Comparison of ENCODE assay signal across 30 cellular contexts in genomic region chr2:7963787-7964186, GRCh38.
"Had no signal": no experiment of that assay in that cellular context is flagged by ENCODE, and none has a peak within 500 bp of the region (broad histone marks: within the 10 kb centered on the region; RNA-seq: fewer than 3 reads in every experiment).

No MANE protein-coding gene starts in this region.

- H3K36me3 Mint-ChIP-seq: activated naive CD4-positive, alpha-beta T cell treated with anti-CD3 and anti-CD28 coated beads, Interleukin-2, amount 50 U/mL, for 24 hours; activated naive CD8-positive, alpha-beta T cell treated with anti-CD3 and anti-CD28 coated beads, Interleukin-2, amount 10 ng/mL, durations not matched to agents 7 days and 5 days had no signal

- H3K4me3 Mint-ChIP-seq: activated CD4-positive, alpha-beta T cell treated with anti-CD3 and anti-CD28 coated beads, Interleukin-2, amount 10 ng/mL, durations not matched to agents 7 days and 5 days; activated CD8-positive, alpha-beta T cell treated with anti-CD3 and anti-CD28 coated beads, Interleukin-2, amount 10 ng/mL, durations not matched to agents 7 days and 5 days; activated naive CD4-positive, alpha-beta T cell treated with anti-CD3 and anti-CD28 coated beads, Interleukin-2, amount 50 U/mL, for 24 hours; activated naive CD8-positive, alpha-beta T cell treated with anti-CD3 and anti-CD28 coated beads, Interleukin-2, amount 10 ng/mL, durations not matched to agents 7 days and 5 days; activated T-cell treated with anti-CD3 and anti-CD28 coated beads, Interleukin-2, amount 50 U/mL, for 24 hours had no signal

- H3K36me3 ChIP-seq: ascending aorta, breast epithelium had no signal

- H3K9me3 Mint-ChIP-seq: activated CD4-positive, alpha-beta T cell treated with anti-CD3 and anti-CD28 coated beads, Interleukin-2, amount 10 ng/mL, durations not matched to agents 7 days and 5 days; activated naive CD4-positive, alpha-beta T cell treated with anti-CD3 and anti-CD28 coated beads, Interleukin-2, amount 50 U/mL, for 24 hours; activated naive CD8-positive, alpha-beta T cell treated with anti-CD3 and anti-CD28 coated beads, Interleukin-2, amount 10 ng/mL, durations not matched to agents 7 days and 5 days; activated T-cell treated with anti-CD3 and anti-CD28 coated beads, Interleukin-2, amount 50 U/mL, for 24 hours; activated T-helper 2 cell treated with anti-CD3 and anti-CD28 coated beads, Interferon-gamma antibody, Interleukin-2, Interleukin-4, amounts not matched to agents 10 μg/mL and 5 μg/mL and 100 μg/mL, durations not matched to agents 14 hours and 24 hours and 36 hours had no signal

- H3K4me1 Mint-ChIP-seq: activated CD4-positive, alpha-beta T cell treated with anti-CD3 and anti-CD28 coated beads, Interleukin-2, amount 10 ng/mL, durations not matched to agents 7 days and 5 days; activated naive CD4-positive, alpha-beta T cell treated with anti-CD3 and anti-CD28 coated beads, Interleukin-2, amount 50 U/mL, for 24 hours; activated naive CD8-positive, alpha-beta T cell treated with anti-CD3 and anti-CD28 coated beads, Interleukin-2, amount 10 ng/mL, durations not matched to agents 7 days and 5 days had no signal

- DNase-seq: activated CD4-positive, alpha-beta T cell treated with anti-CD3 and anti-CD28 coated beads, Interleukin-2, amount 10 ng/mL, durations not matched to agents 7 days and 5 days; activated CD4-positive, alpha-beta T cell treated with anti-CD3 and anti-CD28 coated beads, Interleukin-2, amount 50 U/mL, for 48 hours; activated CD8-positive, alpha-beta T cell treated with anti-CD3 and anti-CD28 coated beads, Interleukin-2, amount 10 ng/mL, durations not matched to agents 7 days and 5 days; activated gamma-delta T cell; activated naive CD4-positive, alpha-beta T cell treated with Interleukin-2 at 50 U/mL for 16 hours; activated naive CD8-positive, alpha-beta T cell treated with anti-CD3 and anti-CD28 coated beads, Interleukin-2, amount 10 ng/mL, durations not matched to agents 7 days and 5 days; activated T-cell treated with anti-CD3 and anti-CD28 coated beads, Interleukin-2, amount 50 U/mL, for 24 hours; amygdala; body of pancreas; caudate nucleus; cerebellar nuclear complex; NCI-H1105; NCI-H1436; NCI-H1694; NCI-H1930; NCI-H2081 treated with DMSO at 0.1 percent for 48 hours; NCI-H226; NCI-H446 treated with DMSO at 0.1 percent for 48 hours; NCI-H524 treated with DMSO at 0.1 percent for 48 hours; PC-9; SIG-M5; SW 1271; T1000 had no signal

- H3K4me3 ChIP-seq: ascending aorta, body of pancreas, breast epithelium, PC-9 had no signal

- ATAC-seq: activated CD8-positive, alpha-beta T cell treated with anti-CD3 and anti-CD28 coated beads, Interleukin-2, amount 10 ng/mL, durations not matched to agents 7 days and 5 days; body of pancreas; Right ventricle myocardium inferior; SK-N-SH treated with all-trans-retinoic acid at 6 μM for 48 hours had no signal

- FAIRE-seq: RCC 7860 had no signal

- H3K27me3 ChIP-seq: ascending aorta, body of pancreas, breast epithelium had no signal

- H3K27ac Mint-ChIP-seq: activated CD4-positive, alpha-beta T cell treated with anti-CD3 and anti-CD28 coated beads, Interleukin-2, amount 10 ng/mL, durations not matched to agents 7 days and 5 days; activated CD8-positive, alpha-beta T cell treated with anti-CD3 and anti-CD28 coated beads, Interleukin-2, amount 10 ng/mL, durations not matched to agents 7 days and 5 days; activated naive CD4-positive, alpha-beta T cell treated with anti-CD3 and anti-CD28 coated beads, Interleukin-2, amount 50 U/mL, for 24 hours; activated naive CD8-positive, alpha-beta T cell treated with anti-CD3 and anti-CD28 coated beads, Interleukin-2, amount 10 ng/mL, durations not matched to agents 7 days and 5 days; activated T-cell treated with anti-CD3 and anti-CD28 coated beads, Interleukin-2, amount 50 U/mL, for 24 hours; activated T-helper 2 cell treated with anti-CD3 and anti-CD28 coated beads, Interferon-gamma antibody, Interleukin-2, Interleukin-4, amounts not matched to agents 10 μg/mL and 5 μg/mL and 100 μg/mL, durations not matched to agents 14 hours and 24 hours and 36 hours had no signal

- H3K9me3 ChIP-seq: ascending aorta, body of pancreas, breast epithelium had no signal
